14 cellular contexts compared by ENCODE assay signal in genomic region chr15:76012021-76012551, GRCh38. TPM values are rescaled to one million over a fixed set of nuclear protein-coding genes. Genes with fewer than 3 reads are reported as not detected.
A peak's percentile ranks its signal among the peaks of the same experiment; 100 is the strongest.
DNase-seq lines count a peak whose midpoint lies in the region; ATAC-seq, FAIRE-seq and TF ChIP-seq lines count a peak whose summit lies in the region.
"Had no signal": no experiment of that assay in that cellular context is flagged by ENCODE, and none has a peak within 500 bp of the region (broad histone marks: within the 10 kb centered on the region; RNA-seq: fewer than 3 reads in every experiment).

Gene NRG4, minus strand, starts transcription at chr15:76012424. Its CDS starts 1,194 bp downstream, at chr15:76011230.

- no peaks in the 10 kb centered on the region for H3K9me1 ChIP-seq in keratinocyte (ENCODE audit: control insufficient read depth, extremely low read depth, insufficient read depth, low read length)

- H3K27ac ChIP-seq in right cardiac atrium (ENCODE audit: low read length) (no peak within 1 kb of the TSS), heart left ventricle (no peak within 1 kb of the TSS), SU-DHL-6 (ENCODE audit: low read depth, low read length) (no peak within 1 kb of the TSS), keratinocyte (ENCODE audit: control insufficient read depth, insufficient read depth, low read length) (peak within 1 kb of the TSS; percentile 15), urinary bladder (ENCODE audit: low read depth) (no peak within 1 kb of the TSS)
- H3K27ac ChIP-seq: neutrophil had no signal

- H3K9me3 ChIP-seq in right cardiac atrium (ENCODE audit: control insufficient read depth, low read length) (no peaks in the 10 kb centered on the region), heart left ventricle (peaks cover 0 to 16% (median 0%) of the 10 kb centered on the region in 12 donors), SU-DHL-6 (ENCODE audit: insufficient read depth, low read length) (no peaks in the 10 kb centered on the region), keratinocyte (ENCODE audit: control insufficient read depth, low read depth, low read length) (no peaks in the 10 kb centered on the region)
- H3K9me3 ChIP-seq: neutrophil had no signal

- intact Hi-C loops in right cardiac atrium (cut with DNase I): no loop called here
- intact Hi-C loops in heart left ventricle (cut with DNase I): no loop called here

- H3K9me3 Mint-ChIP-seq in activated T-cell treated with anti-CD3 and anti-CD28 coated beads, Interleukin-2, amount 50 U/mL, for 4 hours: peaks cover 11% of the 10 kb centered on the region
- H3K9me3 Mint-ChIP-seq in stimulated activated memory B cell treated with anti-CD40 and anti-IgM and Interleukin-4, amounts not matched to agents 10 μg/mL and 1 μg/mL and 100 μg/mL, for 72 hours: peaks cover 25% of the 10 kb centered on the region

- no peaks in the 10 kb centered on the region for H3F3A ChIP-seq in SU-DHL-6 (ENCODE audit: insufficient read depth)

- H3K4me1 ChIP-seq in right cardiac atrium (ENCODE audit: control insufficient read depth, insufficient read depth, low read length) (no peaks in the 10 kb centered on the region), heart left ventricle (no peaks in the 10 kb centered on the region), keratinocyte (ENCODE audit: control insufficient read depth, extremely low read depth, insufficient read depth, low read length) (peaks cover 4% of the 10 kb centered on the region), urinary bladder (ENCODE audit: insufficient read depth) (no peaks in the 10 kb centered on the region)

- H3K4me1 Mint-ChIP-seq in activated T-cell treated with anti-CD3 and anti-CD28 coated beads, Interleukin-2, amount 50 U/mL, for 4 hours (ENCODE audit: low read depth): peaks cover 3% of the 10 kb centered on the region
- peaks cover 8% of the 10 kb centered on the region for H3K4me1 Mint-ChIP-seq in stimulated activated memory B cell treated with anti-CD40 and anti-IgM and Interleukin-4, amounts not matched to agents 10 μg/mL and 1 μg/mL and 100 μg/mL, for 72 hours

- H3K9ac ChIP-seq in SU-DHL-6 (ENCODE audit: low read length) (no peak within 1 kb of the TSS), keratinocyte (ENCODE audit: control insufficient read depth, extremely low read depth, insufficient read depth, low read length) (peak within 1 kb of the TSS; percentile 40)

- TF ChIP-seq POLR2A in heart left ventricle (IDR thresholded peaks at IDR 0.05): no peak

- H3K9me2 ChIP-seq in SU-DHL-6 (replicated peaks; ENCODE audit: insufficient read depth, low read length): no peaks in the 10 kb centered on the region

- WGBS in right cardiac atrium: 29% methylated on average over 9 of the region's 9 CpGs
- 35 to 42% (median 39%) methylated on average over 9 of the region's 9 CpGs for WGBS in heart left ventricle, 4 donors
- 5% methylated on average over 9 of the region's 9 CpGs for WGBS in urinary bladder

- H3K79me2 ChIP-seq in SU-DHL-6 (ENCODE audit: insufficient read depth, low read length): no peaks in the 10 kb centered on the region
- no peaks in the 10 kb centered on the region for H3K79me2 ChIP-seq in keratinocyte (ENCODE audit: control insufficient read depth, insufficient read depth, low read length)

- peak within 1 kb of the TSS; percentile 2 for H2AFZ ChIP-seq in SU-DHL-6 (ENCODE audit: low read depth, low read length, severe bottlenecking)
- H2AFZ ChIP-seq in keratinocyte (ENCODE audit: control insufficient read depth, low read length): peak within 1 kb of the TSS; percentile 88

- no peaks in the 10 kb centered on the region for H3K36me3 Mint-ChIP-seq in activated T-cell treated with anti-CD3 and anti-CD28 coated beads, Interleukin-2, amount 50 U/mL, for 4 hours (ENCODE audit: insufficient read depth)
- peaks cover 11% of the 10 kb centered on the region for H3K36me3 Mint-ChIP-seq in stimulated activated memory B cell treated with anti-CD40 and anti-IgM and Interleukin-4, amounts not matched to agents 10 μg/mL and 1 μg/mL and 100 μg/mL, for 72 hours

- no peak within 1 kb of the TSS for H3K27ac Mint-ChIP-seq in stimulated activated memory B cell treated with anti-CD40 and anti-IgM and Interleukin-4, amounts not matched to agents 10 μg/mL and 1 μg/mL and 100 μg/mL, for 72 hours
- H3K27ac Mint-ChIP-seq: activated CD4-positive, alpha-beta T cell treated with anti-CD3 and anti-CD28 coated beads for 36 hours; CD4-positive, alpha-beta T cell had no signal

- no peak for FAIRE-seq in keratinocyte (lab: Jason Lieb, UNC)

- H3K27me3 Mint-ChIP-seq in activated T-cell treated with anti-CD3 and anti-CD28 coated beads, Interleukin-2, amount 50 U/mL, for 4 hours (ENCODE audit: low read depth): peaks cover 34% of the 10 kb centered on the region
- H3K27me3 Mint-ChIP-seq in stimulated activated memory B cell treated with anti-CD40 and anti-IgM and Interleukin-4, amounts not matched to agents 10 μg/mL and 1 μg/mL and 100 μg/mL, for 72 hours: peaks cover 57% of the 10 kb centered on the region

- H3K27me3 ChIP-seq in right cardiac atrium (ENCODE audit: control insufficient read depth, insufficient read depth) (no peaks in the 10 kb centered on the region), heart left ventricle (peaks cover 0 to 24% (median 0%) of the 10 kb centered on the region in 9 donors), SU-DHL-6 (ENCODE audit: low read length) (no peaks in the 10 kb centered on the region), keratinocyte (ENCODE audit: control insufficient read depth, extremely low read depth, insufficient read depth, low read length) (no peaks in the 10 kb centered on the region)
- H3K27me3 ChIP-seq: neutrophil had no signal

- TF ChIP-seq CTCF in heart left ventricle (IDR thresholded peaks at IDR 0.05): no peak
- TF ChIP-seq CTCF in SU-DHL-6 (IDR thresholded peaks at IDR 0.05; ENCODE audit: insufficient read depth, low read length, poor library complexity, severe bottlenecking): no peak
- no peak for TF ChIP-seq CTCF in keratinocyte (optimal IDR thresholded peaks at IDR 0.05 in 1 of 3, IDR thresholded peaks at IDR 0.05 in 1 of 3, conservative IDR thresholded peaks at IDR 0.05 in 1 of 3; ENCODE audit: extremely low read depth in 1 of 3, insufficient read depth in 2 of 3, low read length in 3 of 3)

- DNase-seq in right cardiac atrium: no peak
- DNase-seq in heart left ventricle: no peak
- DNase-seq in keratinocyte (ENCODE audit: low read depth, low spot score): no peak
- no peak for DNase-seq in activated T-cell treated with anti-CD3 and anti-CD28 coated beads, Interleukin-2, amount 50 U/mL, for 4 hours
- DNase-seq in activated naive CD4-positive, alpha-beta T cell (lab: John Stamatoyannopoulos, UW): no peak
- DNase-seq: activated CD4-positive, alpha-beta T cell treated with anti-CD3 and anti-CD28 coated beads for 36 hours; CD4-positive, alpha-beta T cell; effector memory CD4-positive, alpha-beta T cell; NCI-H1105 had no signal

- H3K36me3 ChIP-seq in heart left ventricle (no peaks in the 10 kb centered on the region), SU-DHL-6 (ENCODE audit: low read length) (no peaks in the 10 kb centered on the region), keratinocyte (ENCODE audit: control insufficient read depth in 2 of 2, extremely low read depth in 1 of 2, insufficient read depth in 2 of 2, low read length in 2 of 2) (no peaks in the 10 kb centered on the region), urinary bladder (ENCODE audit: insufficient read depth) (no peaks in the 10 kb centered on the region)
- H3K36me3 ChIP-seq: neutrophil had no signal

- H3K4me3 ChIP-seq in right cardiac atrium (ENCODE audit: low read length): peak within 1 kb of the TSS; percentile 10
- peak within 1 kb of the TSS in 1 of 12 donors; percentile 5 for H3K4me3 ChIP-seq in heart left ventricle
- H3K4me3 ChIP-seq in SU-DHL-6 (ENCODE audit: insufficient read depth, low read length, poor library complexity, severe bottlenecking): no peak within 1 kb of the TSS
- H3K4me3 ChIP-seq in keratinocyte (ENCODE audit: control insufficient read depth in 2 of 3, extremely low read depth in 1 of 3, insufficient read depth in 2 of 3, low read depth in 1 of 3, low read length in 3 of 3): peak within 1 kb of the TSS; percentile 8 to 55 (median 19)
- peak within 1 kb of the TSS; percentile 14 for H3K4me3 ChIP-seq in urinary bladder (ENCODE audit: low read depth, low read length)

- H4K20me1 ChIP-seq in SU-DHL-6 (ENCODE audit: low read depth, low read length) (no peaks in the 10 kb centered on the region), keratinocyte (ENCODE audit: control insufficient read depth, extremely low read depth, insufficient read depth, low read length) (no peaks in the 10 kb centered on the region)

- dilution Hi-C loops in keratinocyte (cut with MboI; ENCODE audit: extremely low pct_ligation_motif_present, low sequenced_read_pairs): no loop called here

- no peak within 1 kb of the TSS for H3K4me3 Mint-ChIP-seq in activated T-cell treated with anti-CD3 and anti-CD28 coated beads, Interleukin-2, amount 50 U/mL, for 4 hours
- H3K4me3 Mint-ChIP-seq in stimulated activated memory B cell treated with anti-CD40 and anti-IgM and Interleukin-4, amounts not matched to agents 10 μg/mL and 1 μg/mL and 100 μg/mL, for 72 hours: no peak within 1 kb of the TSS
- H3K4me3 Mint-ChIP-seq: activated CD4-positive, alpha-beta T cell treated with anti-CD3 and anti-CD28 coated beads for 36 hours; CD4-positive, alpha-beta T cell had no signal

- no peak within 1 kb of the TSS for H3K4me2 ChIP-seq in SU-DHL-6 (ENCODE audit: low read depth, low read length, poor library complexity, severe bottlenecking)
- peak within 1 kb of the TSS; percentile 65 for H3K4me2 ChIP-seq in keratinocyte (ENCODE audit: control insufficient read depth, extremely low read depth, insufficient read depth, low read depth, low read length)

- ATAC-seq in right cardiac atrium (no peak), heart left ventricle (no peak)
- no peak for ATAC-seq in activated T-cell treated with anti-CD3 and anti-CD28 coated beads, Interleukin-2, amount 50 U/mL, for 4 hours
- no peak for ATAC-seq in stimulated activated memory B cell treated with anti-CD40 and anti-IgM and Interleukin-4, amounts not matched to agents 10 μg/mL and 1 μg/mL and 100 μg/mL, for 72 hours
- ATAC-seq: activated CD4-positive, alpha-beta T cell treated with anti-CD3 and anti-CD28 coated beads for 36 hours had no signal

RNA-seq across cellular contexts. Expression of gene NRG4, which starts in this region (rescaled TPM):
- total RNA-seq in right cardiac atrium: under 1 TPM in 1 of 4 donors, not detected in 3; 0.34 TPM
- not detected for polyA plus RNA-seq in right cardiac atrium
- 1 to 10 TPM in 1 of 9 donors, not detected in 8; 1.1 TPM for total RNA-seq in heart left ventricle
- polyA plus RNA-seq in heart left ventricle: not detected
- 0.26 to 1.7 TPM (median 0.96 TPM) in 3 replicates for polyA plus RNA-seq in keratinocyte
- polyA plus RNA-seq in keratinocyte (2011; ENCODE audit: low read depth): not detected
- 0.56 and 0.74 TPM in 2 replicates for polyA plus RNA-seq in keratinocyte (2011; cell fraction: cytosol; rRNA removed)
- polyA plus RNA-seq in keratinocyte (2011; cell fraction: nucleus; rRNA removed): 0.68 and 0.73 TPM in 2 replicates
- 0.42 and 1.0 TPM in 2 replicates for polyA plus RNA-seq in keratinocyte (2012; ENCODE audit: low replicate concordance)
- polyA minus RNA-seq in keratinocyte: 0.10 to 1.6 TPM (median 0.46 TPM) in 3 replicates
- not detected for polyA minus RNA-seq in keratinocyte (2011; cell fraction: cytosol; rRNA and poly(A)+ RNA removed)
- 0.54 TPM in 1 of 2 replicates, not detected in the other for polyA minus RNA-seq in keratinocyte (2011; cell fraction: nucleus; rRNA and poly(A)+ RNA removed)
- total RNA-seq in urinary bladder: 6.1 TPM
- 0.84 TPM for polyA plus RNA-seq in urinary bladder
- total RNA-seq in activated T-cell treated with anti-CD3 and anti-CD28 coated beads, Interleukin-2, amount 50 U/mL, for 4 hours: under 1 TPM in 2 of 3 donors, not detected in 1; 0.20 to 0.41 TPM
- total RNA-seq: activated CD4-positive, alpha-beta T cell treated with anti-CD3 and anti-CD28 coated beads for 36 hours; CD4-positive, alpha-beta T cell; subcutaneous adipose tissue had no signal
